1 cellular context compared by ENCODE assay signal in the genomic region with DNA sequence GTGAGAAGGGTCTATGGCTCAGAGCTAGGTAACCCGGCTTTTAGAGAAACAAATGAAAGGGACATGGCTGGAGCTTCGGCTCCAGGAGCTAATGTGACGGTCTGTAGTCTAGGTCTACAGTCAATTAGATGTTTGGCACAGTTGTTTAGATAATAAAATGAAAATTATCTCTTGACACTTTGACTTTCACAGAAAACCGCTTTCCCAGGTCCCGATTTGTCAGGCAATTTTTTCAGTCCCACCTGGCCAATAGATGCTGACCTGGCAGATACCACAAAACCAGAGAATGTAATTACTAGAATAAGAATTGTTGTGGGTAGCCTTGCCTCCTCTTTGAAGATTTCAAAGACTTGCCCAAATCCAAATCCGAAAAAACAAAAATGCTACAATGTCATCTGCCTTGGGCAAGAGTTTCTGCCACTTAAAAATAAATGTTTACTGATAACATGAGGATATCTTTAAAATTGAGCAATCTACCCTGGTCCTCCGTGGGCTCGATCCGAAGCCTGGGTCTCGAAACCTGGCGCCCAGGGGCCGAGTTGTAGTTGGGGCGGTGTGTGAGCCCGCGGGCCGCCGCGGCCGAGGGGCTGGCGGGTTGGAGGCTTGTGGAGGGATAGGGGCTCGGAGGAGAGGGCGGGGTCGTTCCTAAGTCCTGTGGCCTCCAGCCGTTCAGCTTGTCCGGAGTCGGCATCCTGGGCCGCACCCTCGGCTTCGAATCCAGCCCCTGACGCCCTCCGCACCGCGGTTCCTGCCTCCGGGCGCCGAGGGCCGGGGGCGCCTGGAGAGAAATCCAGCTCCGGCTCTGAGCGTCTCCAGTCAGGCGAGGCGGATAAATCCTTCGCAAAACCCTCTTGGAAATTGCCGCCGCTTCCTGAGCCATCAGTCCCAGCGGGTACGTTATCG.
TF ChIP-seq lines count a peak whose summit lies in the region.

No MANE protein-coding gene starts in this region.

TF ChIP-seq in SK-N-SH treated with all-trans-retinoic acid at 6 μM for 48 hours, 23 proteins besides CTCF, POLR2A, EP300 and RAD21 (continued from another document):
- TF ChIP-seq PATZ1 (CRISPR knock-in tag; IDR thresholded peaks at IDR 0.05; ENCODE audit: borderline replicate concordance) (no peak), TSHZ2 (CRISPR knock-in tag; IDR thresholded peaks at IDR 0.05) (no peak), ESRRG (CRISPR knock-in tag; IDR thresholded peaks at IDR 0.05) (no peak), CSDC2 (CRISPR knock-in tag; IDR thresholded peaks at IDR 0.05) (no peak), GLIS3 (CRISPR knock-in tag; IDR thresholded peaks at IDR 0.05) (no peak), ZFP30 (CRISPR knock-in tag; IDR thresholded peaks at IDR 0.05) (no peak), ZNF565 (CRISPR knock-in tag; conservative IDR thresholded peaks at IDR 0.05; ENCODE audit: low read depth) (no peak)
